ENCODE assay signal across 8 cellular contexts in genomic region chr20:2470432-2471193, GRCh38. TPM values are rescaled to one million over a fixed set of nuclear protein-coding genes. Genes with fewer than 3 reads are reported as not detected.
DNase-seq lines count a peak whose midpoint lies in the region; ATAC-seq, FAIRE-seq and TF ChIP-seq lines count a peak whose summit lies in the region.

SNRPB (minus strand) TSS chr20:2470789; CDS start chr20:2470690, 99 bp downstream.

- TF ChIP-seq CTCF in GM12864 (IDR thresholded peaks at IDR 0.05; ENCODE audit: low read depth, low read length, missing control alignments) (no peak), pancreas (IDR thresholded peaks at IDR 0.05) (no peak), tibial artery (IDR thresholded peaks at IDR 0.05) (no peak)

- H3K4me1 ChIP-seq in pancreas (peaks cover 0 to 15% (median 10%) of the 10 kb centered on the region in 3 donors), tibial artery (peaks cover 0 to 27% (median 22%) of the 10 kb centered on the region in 4 donors)

- DNase-seq in GM12864 (ENCODE audit: low read depth) = peak; percentile 98
- peak; percentile 99 for DNase-seq in NCI-H1417 (lab: John Stamatoyannopoulos, UW)
- DNase-seq in SW 1271 (lab: John Stamatoyannopoulos, UW) = peak; percentile 94 to 99
- DNase-seq in activated naive CD8-positive, alpha-beta T cell treated with anti-CD3 and anti-CD28 coated beads, Interleukin-2, amount 50 U/mL, for 16 hours (ENCODE audit: low read depth, low spot score) = peak; percentile 84
- DNase-seq in Right ventricle myocardium superior = peak; percentile 97
- DNase-seq in pancreas = peak; percentile 92 to 98 (median 96)
- peak; percentile 96 to 98 for DNase-seq in tibial artery

- H3K27me3 ChIP-seq in pancreas (no peaks in the 10 kb centered on the region), tibial artery (no peaks in the 10 kb centered on the region)

- no peaks in the 10 kb centered on the region for H3K9me3 ChIP-seq in pancreas
- H3K9me3 ChIP-seq in tibial artery = no peaks in the 10 kb centered on the region

- ATAC-seq in HG02759 (IDR thresholded peaks at IDR 0.05; ENCODE audit: unreplicated experiment) = peak; percentile 97
- peak; percentile 99 for ATAC-seq in Right ventricle myocardium superior (ENCODE audit: poor library complexity)
- ATAC-seq in pancreas = peak; percentile 98 to 99 (median 98)

- WGBS in pancreas, 2 donors = 1% methylated on average over 51 to 52 of the region's 52 CpGs

- H3K36me3 ChIP-seq in pancreas = peaks cover 0 to 17% (median 15%) of the 10 kb centered on the region in 3 donors
- peaks cover 20 to 26% (median 24%) of the 10 kb centered on the region in 3 donors for H3K36me3 ChIP-seq in tibial artery

- intact Hi-C loops in Right ventricle myocardium superior (cut with DNase I) = no loop called here
- intact Hi-C loops in pancreas (cut with DNase I) = no loop called here
- intact Hi-C loops in tibial artery (cut with DNase I; ENCODE audit: low total_unique reads) = loop anchor here (5.0 to 10.0 kb wide), 3 partner anchors 52 to 1346 kb away; partner anchors contain the start of gene NOP56

- H3K27ac ChIP-seq in pancreas (peak within 1 kb of the TSS; percentile 74 to 95 (median 80)), tibial artery (peak within 1 kb of the TSS; percentile 91 to 94)

- H3K4me3 ChIP-seq in GM12864 (ENCODE audit: low read depth, low read length) (peak within 1 kb of the TSS; percentile 79), pancreas (peak within 1 kb of the TSS; percentile 48 to 95 (median 76)), tibial artery (peak within 1 kb of the TSS; percentile 65 to 77)

- FAIRE-seq in pancreas (lab: Jason Lieb, UNC) = peak; percentile 92

RNA-seq across cellular contexts. Expression of gene SNRPB, which starts in this region (rescaled TPM):
- total RNA-seq in Right ventricle myocardium superior (49.9 TPM), pancreas (10 to 100 TPM; 18.4 to 54.5 (median 46.2) TPM)
- 10 to 100 TPM; 48.8 to 87.2 TPM for polyA plus RNA-seq in pancreas

Comparison
In these comparisons a context has a peak if more than half of its experiments do, and no peak if none do; other contexts are left out.
1. Peak in every context shown above with its lines: DNase-seq, ATAC-seq, H3K4me3 ChIP-seq and H3K27ac ChIP-seq.